Comparison of ENCODE assay signal across 15 cellular contexts in genomic region chr20:22449115-22449973, GRCh38.
DNase-seq lines count a peak whose midpoint lies in the region; ATAC-seq and TF ChIP-seq lines count a peak whose summit lies in the region.
"Had no signal": no experiment of that assay in that cellular context is flagged by ENCODE, and none has a peak within 500 bp of the region (broad histone marks: within the 10 kb centered on the region; RNA-seq: fewer than 3 reads in every experiment).

No MANE protein-coding gene starts in this region.

- no peak overlapping the region for H3K4me3 Mint-ChIP-seq in T-cell
- H3K4me3 Mint-ChIP-seq: activated CD4-positive, alpha-beta T cell treated with anti-CD3 and anti-CD28 coated beads, Interleukin-2, amount 10 ng/mL, durations not matched to agents 7 days and 5 days; CD4-positive, CD25-positive, alpha-beta regulatory T cell; nephron had no signal

- H3K36me3 Mint-ChIP-seq in T-cell, result no peaks in the 10 kb centered on the region
- H3K36me3 Mint-ChIP-seq: CD4-positive, CD25-positive, alpha-beta regulatory T cell had no signal

- DNase-seq in H4 (ENCODE audit: low spot score) (peak; percentile 66), NCI-H2196 (lab: John Stamatoyannopoulos, UW; ENCODE audit: unreplicated experiment) (peak; percentile 71), fibroblast of the aortic adventitia (ENCODE audit: low read depth) (peak; percentile 54), pons (ENCODE audit: low spot score) (peak; percentile 70), D341Med (ENCODE audit: low spot score) (no peak), activated gamma-delta T cell treated with Interleukin-2 at 50 U/mL for 16 hours (no peak), T-cell (no peak)
- DNase-seq: activated CD4-positive, alpha-beta T cell treated with anti-CD3 and anti-CD28 coated beads, Interleukin-2, amount 10 ng/mL, durations not matched to agents 7 days and 5 days; CD4-positive, CD25-positive, alpha-beta regulatory T cell; effector CD8-positive, alpha-beta T cell; islet precursor cell; spleen had no signal

- ATAC-seq in T-cell (replicated peaks in 1 of 4) (no peak), HG02588 (IDR thresholded peaks at IDR 0.05; ENCODE audit: unreplicated experiment) (no peak)

- CTCF ChIA-PET in T-cell (lab: Charles Lee), result interaction anchor here in 1 of 2 donors (0.6 kb wide), 1 partner anchor 14 kb away, joined by 3 read pairs; no protein-coding TSS in a partner anchor

- H3K4me3 ChIP-seq in fibroblast of the aortic adventitia (ENCODE audit: low read depth, low read length), result no peak overlapping the region
- H3K4me3 ChIP-seq: ascending aorta, spleen had no signal

- peaks cover 4 to 10% of the 10 kb centered on the region in 2 donors for H3K27me3 Mint-ChIP-seq in T-cell
- H3K27me3 Mint-ChIP-seq: activated CD4-positive, alpha-beta T cell treated with anti-CD3 and anti-CD28 coated beads, Interleukin-2, amount 10 ng/mL, durations not matched to agents 7 days and 5 days; CD4-positive, CD25-positive, alpha-beta regulatory T cell had no signal

- no peak overlapping the region for H3K27ac Mint-ChIP-seq in T-cell
- H3K27ac Mint-ChIP-seq: activated CD4-positive, alpha-beta T cell treated with anti-CD3 and anti-CD28 coated beads, Interleukin-2, amount 10 ng/mL, durations not matched to agents 7 days and 5 days; CD4-positive, CD25-positive, alpha-beta regulatory T cell; nephron had no signal

- peaks cover 5 to 8% (median 5%) of the 10 kb centered on the region in 3 donors for H3K9me3 Mint-ChIP-seq in T-cell
- H3K9me3 Mint-ChIP-seq: activated CD4-positive, alpha-beta T cell treated with anti-CD3 and anti-CD28 coated beads, Interleukin-2, amount 10 ng/mL, durations not matched to agents 7 days and 5 days; nephron had no signal

- TF ChIP-seq CTCF in fibroblast of the aortic adventitia (IDR thresholded peaks at IDR 0.05; ENCODE audit: insufficient read depth, low read length), result no peak

- H3K4me1 Mint-ChIP-seq in T-cell, result no peaks in the 10 kb centered on the region
- H3K4me1 Mint-ChIP-seq: activated CD4-positive, alpha-beta T cell treated with anti-CD3 and anti-CD28 coated beads, Interleukin-2, amount 10 ng/mL, durations not matched to agents 7 days and 5 days; CD4-positive, CD25-positive, alpha-beta regulatory T cell had no signal

- POLR2A ChIA-PET in T-cell (lab: Charles Lee), result no interaction called here

Comparison
In these comparisons a context has a peak if more than half of its experiments do, and no peak if none do; other contexts are left out.
1. DNase-seq: peak in H4 (single experiment), NCI-H2196 (single experiment), fibroblast of the aortic adventitia (single experiment) and pons (single experiment); none in D341Med (single experiment), activated gamma-delta T cell treated with Interleukin-2 at 50 U/mL for 16 hours (single experiment) and T-cell (0 of 34).